24 cellular contexts compared by ENCODE assay signal in genomic region chr10:44217274-44217820, GRCh38.
A peak's percentile ranks its signal among the peaks of the same experiment; 100 is the strongest.
DNase-seq lines count a peak whose midpoint lies in the region; ATAC-seq, FAIRE-seq and TF ChIP-seq lines count a peak whose summit lies in the region.
"Had no signal": no experiment of that assay in that cellular context is flagged by ENCODE, and none has a peak within 500 bp of the region (broad histone marks: within the 10 kb centered on the region; RNA-seq: fewer than 3 reads in every experiment).

No MANE protein-coding gene starts in this region.

- H3K27ac ChIP-seq in thoracic aorta = no peak overlapping the region
- H3K27ac ChIP-seq: 22Rv1; A549; BLaER1 treated with 17β-estradiol and CSF1 and Interleukin-3, amounts not matched to agents 10 nM and 100 nM; C4-2B had no signal

- no peak overlapping the region for H3K4me3 ChIP-seq in fibroblast of the aortic adventitia (ENCODE audit: low read depth, low read length)
- H3K4me3 ChIP-seq in thoracic aorta = no peak overlapping the region
- H3K4me3 ChIP-seq: A549; BLaER1 treated with 17β-estradiol and CSF1 and Interleukin-3, amounts not matched to agents 10 nM and 100 nM; GM12878 had no signal

- ATAC-seq in thoracic aorta (ENCODE audit: insufficient number of reproducible peaks, low FRiP score, low read depth) (peak; percentile 88), GM19397 (IDR thresholded peaks at IDR 0.05; ENCODE audit: unreplicated experiment) (no peak)
- ATAC-seq: A549; CD8-positive, alpha-beta T cell; GM12878 had no signal

- no peaks in the 10 kb centered on the region for H3K27me3 ChIP-seq in thoracic aorta (replicated peaks; ENCODE audit: insufficient read depth)
- H3K27me3 ChIP-seq: BLaER1 treated with 17β-estradiol and CSF1 and Interleukin-3, amounts not matched to agents 10 nM and 100 nM had no signal

- peak; percentile 42 for FAIRE-seq in GM19239 (lab: Jason Lieb, UNC)
- FAIRE-seq in urothelium cell line (lab: Jason Lieb, UNC) = peak; percentile 35
- FAIRE-seq: A549, D721Med, GM12878, GM12892, GM18507 had no signal

- no peaks in the 10 kb centered on the region for H3K36me3 ChIP-seq in thoracic aorta
- H3K36me3 ChIP-seq: BLaER1 treated with 17β-estradiol and CSF1 and Interleukin-3, amounts not matched to agents 10 nM and 100 nM had no signal

- H3K4me1 ChIP-seq in thoracic aorta (ENCODE audit: control insufficient read depth in 1 of 2, low read depth in 2 of 2) = peaks cover 0 to 11% of the 10 kb centered on the region in 2 donors
- H3K4me1 ChIP-seq: A549; BLaER1 treated with 17β-estradiol and CSF1 and Interleukin-3, amounts not matched to agents 10 nM and 100 nM; Caco-2 had no signal

- no peak for TF ChIP-seq POLR2A in erythroblast (IDR thresholded peaks at IDR 0.05; ENCODE audit: low read length)

- H3K9me3 ChIP-seq in thoracic aorta = no peaks in the 10 kb centered on the region
- H3K9me3 ChIP-seq: A549 had no signal

- DNase-seq in GM19239 (ENCODE audit: insufficient read length, low spot score) (no peak), fibroblast of the aortic adventitia (ENCODE audit: low read depth) (peak; percentile 12), thoracic aorta (ENCODE audit: low spot score) (no peak), urothelium cell line (ENCODE audit: low spot score) (no peak), DMS79 treated with DMSO at 0.1 percent for 48 hours (lab: John Stamatoyannopoulos, UW) (no peak), erythroblast (lab: John Stamatoyannopoulos, UW) (no peak)
- no peak for DNase-seq in activated T-cell treated with anti-CD3 and anti-CD28 coated beads, Interleukin-2, amount 50 U/mL, for 48 hours
- DNase-seq: AML-193; Caco-2; Calu3; CD4-positive, alpha-beta T cell; CD8-positive, alpha-beta T cell; DND-41; EL; GDM1 had no signal

- TF ChIP-seq CTCF in fibroblast of the aortic adventitia (IDR thresholded peaks at IDR 0.05; ENCODE audit: insufficient read depth, low read length) (no peak), thoracic aorta (IDR thresholded peaks at IDR 0.05) (no peak)
